1 cellular context compared by ENCODE assay signal in the genomic region with DNA sequence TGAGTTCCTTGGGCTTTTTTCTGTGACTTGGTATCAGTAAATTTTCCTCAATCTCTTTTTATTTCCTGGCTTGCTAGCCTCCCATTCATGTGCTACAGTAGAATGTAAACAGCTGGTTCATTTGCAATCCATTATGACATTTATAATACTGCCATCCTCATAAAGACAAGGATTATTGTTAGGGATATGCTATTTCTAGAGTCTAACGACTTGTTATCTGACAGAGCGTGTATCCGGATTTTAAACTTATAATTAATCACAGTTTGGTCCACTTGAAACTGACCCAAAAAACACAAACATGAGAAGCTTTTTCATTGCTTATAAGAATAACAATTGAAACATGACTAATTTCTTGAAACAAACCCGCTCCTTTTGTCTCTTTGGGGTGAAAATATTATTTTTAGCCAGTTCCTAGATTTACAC.
TF ChIP-seq lines count a peak whose summit lies in the region.

No MANE protein-coding gene starts in this region.

TF ChIP-seq in HEK293, 187 proteins besides CTCF, POLR2A, EP300 and RAD21 (continued from another document and continues in another):
- TF ChIP-seq ZNF624 (tag by site-specific recombination; IDR thresholded peaks at IDR 0.05) (no peak), OVOL3 (tag by site-specific recombination; IDR thresholded peaks at IDR 0.05) (peak; percentile 80), ZNF354C (tag by site-specific recombination; IDR thresholded peaks at IDR 0.05; ENCODE audit: borderline replicate concordance, low read depth) (no peak), HIC1 (tag by site-specific recombination; IDR thresholded peaks at IDR 0.05) (no peak), ZFP3 (tag by site-specific recombination; IDR thresholded peaks at IDR 0.05; ENCODE audit: low read depth) (no peak), ZNF830 (tag by site-specific recombination; IDR thresholded peaks at IDR 0.05; ENCODE audit: low read depth) (no peak), ZNF2 (tag by site-specific recombination; IDR thresholded peaks at IDR 0.05) (no peak), ZNF560 (tag by site-specific recombination; IDR thresholded peaks at IDR 0.05; ENCODE audit: borderline replicate concordance) (no peak), ZBTB48 (tag by site-specific recombination; IDR thresholded peaks at IDR 0.05) (0 out of 2 replicates have a peak, but pooled peaks have one; percentile 20), ZNF274 (IDR thresholded peaks at IDR 0.05; ENCODE audit: low read length) (no peak), ZNF274 (tag by site-specific recombination; IDR thresholded peaks at IDR 0.05; ENCODE audit: borderline replicate concordance) (no peak), ZNF366 (tag by site-specific recombination; conservative IDR thresholded peaks at IDR 0.05) (no peak), GLIS2 (tag by site-specific recombination; IDR thresholded peaks at IDR 0.05) (no peak), ZNF488 (tag by site-specific recombination; IDR thresholded peaks at IDR 0.05) (no peak), ZNF214 (tag by site-specific recombination; IDR thresholded peaks at IDR 0.05; ENCODE audit: borderline replicate concordance) (no peak), ZFP69B (tag by site-specific recombination; IDR thresholded peaks at IDR 0.05) (no peak), ZNF768 (tag by site-specific recombination; IDR thresholded peaks at IDR 0.05) (no peak), ZNF670 (tag by site-specific recombination; IDR thresholded peaks at IDR 0.05; ENCODE audit: low read depth) (no peak), ZNF548 (tag by site-specific recombination; IDR thresholded peaks at IDR 0.05) (no peak), ZNF169 (tag by site-specific recombination; IDR thresholded peaks at IDR 0.05) (no peak), ZNF175 (tag by site-specific recombination; IDR thresholded peaks at IDR 0.05) (no peak), ZNF777 (tag by site-specific recombination; IDR thresholded peaks at IDR 0.05; ENCODE audit: borderline replicate concordance) (no peak), ZNF473 (tag by site-specific recombination; IDR thresholded peaks at IDR 0.05) (no peak), ZNF843 (tag by site-specific recombination; IDR thresholded peaks at IDR 0.05) (peak; percentile 97), ZNF629 (tag by site-specific recombination; IDR thresholded peaks at IDR 0.05) (peak; percentile 50), ZNF558 (tag by site-specific recombination; IDR thresholded peaks at IDR 0.05) (no peak), ZNF76 (tag by site-specific recombination; IDR thresholded peaks at IDR 0.05; ENCODE audit: borderline replicate concordance, low read depth) (no peak), PRDM6 (tag by site-specific recombination; IDR thresholded peaks at IDR 0.05) (peak; percentile 92), PRDM4 (tag by site-specific recombination; IDR thresholded peaks at IDR 0.05) (no peak; the same call in 1 of the 2 replicates), ZBTB20 (tag by site-specific recombination; IDR thresholded peaks at IDR 0.05) (no peak), ZEB2 (tag by site-specific recombination; IDR thresholded peaks at IDR 0.05) (peak; percentile 76; the same call in 1 of the 2 replicates), SP3 (tag by site-specific recombination; IDR thresholded peaks at IDR 0.05) (no peak), ZNF555 (tag by site-specific recombination; conservative IDR thresholded peaks at IDR 0.05) (no peak), ZNF510 (tag by site-specific recombination; IDR thresholded peaks at IDR 0.05; ENCODE audit: insufficient replicate concordance) (no peak), KLF7 (tag by site-specific recombination; IDR thresholded peaks at IDR 0.05; ENCODE audit: borderline replicate concordance) (no peak), WT1 (tag by site-specific recombination; IDR thresholded peaks at IDR 0.05) (peak; percentile 93), EGR2 (tag by site-specific recombination; IDR thresholded peaks at IDR 0.05; ENCODE audit: low read depth) (no peak), KLF8 (tag by site-specific recombination; IDR thresholded peaks at IDR 0.05) (peak; percentile 38; the same call in 1 of the 2 replicates), ZNF132 (tag by site-specific recombination; IDR thresholded peaks at IDR 0.05; ENCODE audit: borderline replicate concordance) (no peak), ZNF18 (tag by site-specific recombination; IDR thresholded peaks at IDR 0.05) (peak; percentile 61; the same call in 1 of the 2 replicates), ZNF350 (tag by site-specific recombination; IDR thresholded peaks at IDR 0.05) (no peak), HOXD13 (CRISPR knock-in tag; IDR thresholded peaks at IDR 0.05; ENCODE audit: borderline replicate concordance) (0 out of 2 replicates have a peak, but pooled peaks have one; percentile 62), ZNF423 (tag by site-specific recombination; IDR thresholded peaks at IDR 0.05) (no peak), ZNF660 (tag by site-specific recombination; IDR thresholded peaks at IDR 0.05) (no peak), GFI1B (tag by site-specific recombination; IDR thresholded peaks at IDR 0.05) (0 out of 2 replicates have a peak, but pooled peaks have one; percentile 21), ZNF221 (tag by site-specific recombination; IDR thresholded peaks at IDR 0.05; ENCODE audit: borderline replicate concordance) (no peak), ZNF112 (tag by site-specific recombination; IDR thresholded peaks at IDR 0.05) (no peak)
- TF ChIP-seq, protein P1, sequence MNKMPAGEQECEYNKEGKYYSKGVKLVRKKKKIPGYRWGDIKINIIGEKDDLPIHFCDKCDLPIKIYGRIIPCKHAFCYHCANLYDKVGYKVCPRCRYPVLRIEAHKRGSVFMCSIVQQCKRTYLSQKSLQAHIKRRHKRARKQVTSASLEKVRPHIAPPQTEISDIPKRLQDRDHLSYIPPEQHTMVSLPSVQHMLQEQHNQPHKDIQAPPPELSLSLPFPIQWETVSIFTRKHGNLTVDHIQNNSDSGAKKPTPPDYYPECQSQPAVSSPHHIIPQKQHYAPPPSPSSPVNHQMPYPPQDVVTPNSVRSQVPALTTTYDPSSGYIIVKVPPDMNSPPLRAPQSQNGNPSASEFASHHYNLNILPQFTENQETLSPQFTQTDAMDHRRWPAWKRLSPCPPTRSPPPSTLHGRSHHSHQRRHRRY (tag by site-specific recombination; IDR thresholded peaks at IDR 0.05) = no peak
- TF ChIP-seq, protein P2, sequence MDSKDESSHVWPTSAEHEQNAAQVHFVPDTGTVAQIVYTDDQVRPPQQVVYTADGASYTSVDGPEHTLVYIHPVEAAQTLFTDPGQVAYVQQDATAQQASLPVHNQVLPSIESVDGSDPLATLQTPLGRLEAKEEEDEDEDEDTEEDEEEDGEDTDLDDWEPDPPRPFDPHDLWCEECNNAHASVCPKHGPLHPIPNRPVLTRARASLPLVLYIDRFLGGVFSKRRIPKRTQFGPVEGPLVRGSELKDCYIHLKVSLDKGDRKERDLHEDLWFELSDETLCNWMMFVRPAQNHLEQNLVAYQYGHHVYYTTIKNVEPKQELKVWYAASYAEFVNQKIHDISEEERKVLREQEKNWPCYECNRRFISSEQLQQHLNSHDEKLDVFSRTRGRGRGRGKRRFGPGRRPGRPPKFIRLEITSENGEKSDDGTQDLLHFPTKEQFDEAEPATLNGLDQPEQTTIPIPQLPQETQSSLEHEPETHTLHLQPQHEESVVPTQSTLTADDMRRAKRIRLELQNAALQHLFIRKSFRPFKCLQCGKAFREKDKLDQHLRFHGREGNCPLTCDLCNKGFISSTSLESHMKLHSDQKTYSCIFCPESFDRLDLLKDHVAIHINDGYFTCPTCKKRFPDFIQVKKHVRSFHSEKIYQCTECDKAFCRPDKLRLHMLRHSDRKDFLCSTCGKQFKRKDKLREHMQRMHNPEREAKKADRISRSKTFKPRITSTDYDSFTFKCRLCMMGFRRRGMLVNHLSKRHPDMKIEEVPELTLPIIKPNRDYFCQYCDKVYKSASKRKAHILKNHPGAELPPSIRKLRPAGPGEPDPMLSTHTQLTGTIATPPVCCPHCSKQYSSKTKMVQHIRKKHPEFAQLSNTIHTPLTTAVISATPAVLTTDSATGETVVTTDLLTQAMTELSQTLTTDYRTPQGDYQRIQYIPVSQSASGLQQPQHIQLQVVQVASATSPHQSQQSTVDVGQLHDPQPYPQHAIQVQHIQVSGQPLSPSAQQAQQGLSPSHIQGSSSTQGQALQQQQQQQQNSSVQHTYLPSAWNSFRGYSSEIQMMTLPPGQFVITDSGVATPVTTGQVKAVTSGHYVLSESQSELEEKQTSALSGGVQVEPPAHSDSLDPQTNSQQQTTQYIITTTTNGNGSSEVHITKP (tag by site-specific recombination; IDR thresholded peaks at IDR 0.05) = no peak
- TF ChIP-seq, protein P3, sequence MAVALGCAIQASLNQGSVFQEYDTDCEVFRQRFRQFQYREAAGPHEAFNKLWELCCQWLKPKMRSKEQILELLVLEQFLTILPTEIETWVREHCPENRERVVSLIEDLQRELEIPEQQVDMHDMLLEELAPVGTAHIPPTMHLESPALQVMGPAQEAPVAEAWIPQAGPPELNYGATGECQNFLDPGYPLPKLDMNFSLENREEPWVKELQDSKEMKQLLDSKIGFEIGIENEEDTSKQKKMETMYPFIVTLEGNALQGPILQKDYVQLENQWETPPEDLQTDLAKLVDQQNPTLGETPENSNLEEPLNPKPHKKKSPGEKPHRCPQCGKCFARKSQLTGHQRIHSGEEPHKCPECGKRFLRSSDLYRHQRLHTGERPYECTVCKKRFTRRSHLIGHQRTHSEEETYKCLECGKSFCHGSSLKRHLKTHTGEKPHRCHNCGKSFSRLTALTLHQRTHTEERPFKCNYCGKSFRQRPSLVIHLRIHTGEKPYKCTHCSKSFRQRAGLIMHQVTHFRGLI (tag by site-specific recombination; IDR thresholded peaks at IDR 0.05) = no peak
- TF ChIP-seq, protein P4, sequence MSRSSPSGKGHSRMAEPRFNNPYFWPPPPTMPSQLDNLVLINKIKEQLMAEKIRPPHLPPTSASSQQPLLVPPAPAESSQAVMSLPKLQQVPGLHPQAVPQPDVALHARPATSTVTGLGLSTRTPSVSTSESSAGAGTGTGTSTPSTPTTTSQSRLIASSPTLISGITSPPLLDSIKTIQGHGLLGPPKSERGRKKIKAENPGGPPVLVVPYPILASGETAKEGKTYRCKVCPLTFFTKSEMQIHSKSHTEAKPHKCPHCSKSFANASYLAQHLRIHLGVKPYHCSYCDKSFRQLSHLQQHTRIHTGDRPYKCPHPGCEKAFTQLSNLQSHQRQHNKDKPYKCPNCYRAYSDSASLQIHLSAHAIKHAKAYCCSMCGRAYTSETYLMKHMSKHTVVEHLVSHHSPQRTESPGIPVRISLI (tag by site-specific recombination; IDR thresholded peaks at IDR 0.05) = no peak
